8 cellular contexts compared by ENCODE assay signal in the genomic region with DNA sequence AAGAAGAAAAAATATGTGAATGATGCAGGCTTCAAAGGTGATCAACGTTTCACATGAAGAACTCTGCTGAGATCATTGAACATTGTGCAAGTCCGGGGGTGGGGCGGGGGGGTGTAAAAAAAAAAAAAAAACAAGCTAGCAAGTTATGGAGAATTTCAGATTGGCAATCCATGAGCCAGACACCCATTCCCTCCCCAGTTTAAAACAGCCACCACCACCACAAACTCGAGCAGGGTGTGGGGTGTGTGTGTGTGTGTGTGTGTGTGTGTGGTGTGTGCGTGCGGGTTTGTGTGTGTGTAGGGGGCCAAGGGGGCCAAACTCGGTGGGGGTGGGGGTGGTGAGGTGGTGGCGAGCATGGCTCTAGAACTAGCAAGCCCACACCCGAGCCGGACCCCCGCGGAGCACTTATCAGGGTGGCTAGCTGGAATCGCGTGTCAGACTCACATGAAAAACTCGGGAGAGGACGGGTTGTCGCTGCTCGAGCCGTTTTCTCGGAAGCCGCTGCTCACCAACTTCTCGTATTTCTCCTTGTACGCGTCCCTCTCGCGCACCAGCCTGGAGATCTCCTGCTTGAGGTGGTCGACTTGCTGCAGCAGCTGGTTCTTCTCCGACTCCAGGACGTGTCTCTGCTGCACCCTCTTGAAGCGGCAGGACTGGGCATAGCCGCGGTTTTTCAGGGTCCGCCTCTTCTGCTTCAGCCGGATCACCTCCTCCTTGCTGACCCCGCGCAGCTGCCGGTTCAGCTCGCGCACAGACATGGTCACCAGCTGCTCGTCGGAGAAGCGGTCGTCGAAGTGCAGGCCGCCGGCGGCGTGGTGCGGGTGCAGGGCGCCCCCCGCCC. TPM values are rescaled to one million over a fixed set of nuclear protein-coding genes. Genes with fewer than 3 reads are reported as not detected.
DNase-seq lines count a peak whose midpoint lies in the region; ATAC-seq and TF ChIP-seq lines count a peak whose summit lies in the region.

No MANE protein-coding gene starts in this region.

- no peaks in the 10 kb centered on the region for H3K9me3 ChIP-seq in SK-N-MC (ENCODE audit: low read depth, low read length)
- no peaks in the 10 kb centered on the region for H3K9me3 ChIP-seq in gastrocnemius medialis

- H3K9me3 Mint-ChIP-seq in MCF 10A (ENCODE audit: unreplicated experiment), result no peaks in the 10 kb centered on the region

- peak overlapping the region; percentile 74 for H3K4me3 ChIP-seq in SK-N-MC
- H3K4me3 ChIP-seq in gastrocnemius medialis, result peak overlapping the region; percentile 62 to 85 (median 72)

- BruUV-seq in MCF 10A (replicated peaks; lab: Mats Ljungman, UMichigan), result no TSS peak

- H3K36me3 ChIP-seq in SK-N-MC (ENCODE audit: insufficient read depth, low read length) (no peaks in the 10 kb centered on the region), gastrocnemius medialis (no peaks in the 10 kb centered on the region)

- ATAC-seq in gastrocnemius medialis (peak; percentile 12 to 29), GM18907 (IDR thresholded peaks at IDR 0.05; ENCODE audit: unreplicated experiment) (no peak), GM18858 (IDR thresholded peaks at IDR 0.05; ENCODE audit: unreplicated experiment) (no peak)

- no peak overlapping the region for H3K27ac ChIP-seq in SK-N-MC
- H3K27ac ChIP-seq in gastrocnemius medialis, result peak overlapping the region; percentile 89 to 95 (median 92)

- H3K9ac ChIP-seq in SK-N-MC (ENCODE audit: insufficient read length), result no peak overlapping the region

- TF ChIP-seq POLR2A in gastrocnemius medialis (IDR thresholded peaks at IDR 0.05), result peak in 1 of 2 donors; percentile 58

- no peaks in the 10 kb centered on the region for H3K27me3 Mint-ChIP-seq in MCF 10A (ENCODE audit: insufficient read depth, unreplicated experiment)

- no peaks in the 10 kb centered on the region for H3K27me3 ChIP-seq in gastrocnemius medialis

- TF ChIP-seq CTCF in MCF 10A (IDR thresholded peaks at IDR 0.05; ENCODE audit: unreplicated experiment) (no peak), gastrocnemius medialis (IDR thresholded peaks at IDR 0.05 in 4 of 5, conservative IDR thresholded peaks at IDR 0.05 in 1 of 5) (peak in 3 of 5 experiments; percentile 9 to 40 (median 22))

- in situ Hi-C loops in gastrocnemius medialis (cut with MboI; ENCODE audit: low sequenced_read_pairs in 4 of 4), result loop anchor here in 2 of 4 donors (10.0 kb wide), 2 partner anchors 64 to 234 kb away; no protein-coding TSS in a partner anchor

- POLR2A ChIA-PET in MCF 10A (lab: Yijun Ruan, JAX), result no interaction called here

- DNase-seq in NCI-H1417 (lab: John Stamatoyannopoulos, UW) (peak; percentile 53 to 81 (median 59)), NCI-H1417 treated with DMSO at 0.1 percent for 48 hours (lab: John Stamatoyannopoulos, UW) (no peak), SK-N-MC (ENCODE audit: low read depth, low spot score) (no peak), MCF 10A (ENCODE audit: unreplicated experiment) (peak; percentile 21), iPS-NIHi7 (ENCODE audit: extremely low spot score) (peak; percentile 41), gastrocnemius medialis (peak; percentile 50 to 82)

- intact Hi-C loops in MCF 10A (cut with micrococcal nuclease) (no loop called here), gastrocnemius medialis (cut with DNase I; ENCODE audit: low total_unique reads) (no loop called here)

- H3K4me3 Mint-ChIP-seq in MCF 10A (ENCODE audit: unreplicated experiment), result peak overlapping the region; percentile 84

- no peaks in the 10 kb centered on the region for H3K36me3 Mint-ChIP-seq in MCF 10A (ENCODE audit: insufficient read depth, unreplicated experiment)

- CTCF ChIA-PET in MCF 10A (lab: Yijun Ruan, JAX), result interaction anchor here (0.6 kb wide), 2 partner anchors 228 to 576 kb away, joined by 3 read pairs; no protein-coding TSS in a partner anchor

- H3K27ac Mint-ChIP-seq in MCF 10A (ENCODE audit: low read depth, unreplicated experiment), result no peak overlapping the region

- peaks cover 6% of the 10 kb centered on the region for H3K4me1 Mint-ChIP-seq in MCF 10A (ENCODE audit: insufficient read depth, unreplicated experiment)

- H3K4me1 ChIP-seq in gastrocnemius medialis, result peaks cover 24 to 31% of the 10 kb centered on the region in 2 donors

RNA-seq across cellular contexts. Expression of a gene that starts 2.0 kb away (rescaled TPM):
- 0.47 and 0.96 TPM in 2 replicates for total RNA-seq in MCF 10A (2022)
- 10 to 100 TPM; 10.9 to 46.7 (median 32.5) TPM for total RNA-seq in gastrocnemius medialis

Comparison
In these comparisons a context has a peak if more than half of its experiments do, and no peak if none do; other contexts are left out.
1. DNase-seq: peak in NCI-H1417 (3 of 3), MCF 10A (single experiment), iPS-NIHi7 (single experiment) and gastrocnemius medialis (2 of 2); none in NCI-H1417 treated with DMSO at 0.1 percent for 48 hours (single experiment) and SK-N-MC (single experiment).
2. ATAC-seq: peak in gastrocnemius medialis (2 of 2); none in GM18907 (single experiment) and GM18858 (single experiment).